ENCODE assay signal across 1 cellular context in the genomic region with DNA sequence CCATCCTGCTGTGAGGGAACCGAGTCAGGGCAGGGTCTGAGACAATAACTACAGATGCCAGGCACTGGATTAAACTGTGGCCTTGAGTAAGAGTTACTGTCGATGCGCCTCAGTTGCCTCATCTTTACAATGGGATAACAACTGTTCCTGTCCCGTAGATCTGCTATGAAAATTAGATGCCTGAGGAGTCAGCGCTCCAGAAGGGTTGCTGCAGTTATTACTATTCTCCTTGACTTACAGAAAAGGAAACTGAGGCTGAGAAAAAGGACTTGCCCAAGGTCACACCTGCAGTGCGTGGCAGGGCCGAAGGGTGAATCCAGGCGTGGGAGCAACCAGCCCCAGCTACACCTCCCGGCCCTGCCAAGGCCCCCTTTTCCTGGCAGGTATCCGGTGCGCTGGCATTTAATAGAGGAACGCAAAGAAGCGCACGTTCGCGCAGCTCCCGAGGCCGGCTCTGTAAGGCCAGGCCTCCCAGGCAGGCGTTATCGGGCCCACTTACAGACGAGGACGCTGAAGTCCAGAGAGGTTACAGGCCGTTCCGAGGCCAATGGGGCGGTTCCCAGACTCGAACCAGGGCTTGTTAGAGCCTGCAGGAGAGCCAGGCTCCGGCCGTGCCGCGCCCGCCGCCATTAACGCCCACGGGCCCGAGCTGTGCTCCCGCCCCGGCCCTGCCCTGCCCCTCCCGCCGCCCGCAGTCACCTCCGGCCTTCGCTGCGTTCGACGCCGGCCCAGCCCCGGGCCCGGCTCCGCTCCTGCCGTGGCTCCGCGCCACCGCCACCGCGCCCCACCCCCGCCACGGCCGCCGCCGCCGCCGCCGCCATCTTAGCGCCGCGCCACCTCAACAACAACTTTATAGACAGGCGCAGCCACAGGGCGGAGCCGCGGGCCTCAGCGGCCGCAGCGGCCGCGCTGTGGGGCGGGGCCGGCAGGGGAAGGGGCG.
TF ChIP-seq lines count a peak whose summit lies in the region.

TSS of gene C11orf68 (minus strand) at position 852 of the 940 bp plus-strand sequence. CDS start at position 821, 31 bp downstream.

TF ChIP-seq in HepG2, 621 proteins besides CTCF, POLR2A, EP300 and RAD21 (continued from another document):
- TF ChIP-seq ZNF605 (CRISPR knock-in tag; IDR thresholded peaks at IDR 0.05) (no peak), ARHGAP35 (CRISPR knock-in tag; IDR thresholded peaks at IDR 0.05; ENCODE audit: borderline replicate concordance) (0 out of 2 replicates have a peak, but pooled peaks have one; percentile 51), ZNF34 (CRISPR knock-in tag; IDR thresholded peaks at IDR 0.05; ENCODE audit: borderline replicate concordance) (0 out of 2 replicates have a peak, but pooled peaks have one; percentile 8)
- TF ChIP-seq, protein P1, sequence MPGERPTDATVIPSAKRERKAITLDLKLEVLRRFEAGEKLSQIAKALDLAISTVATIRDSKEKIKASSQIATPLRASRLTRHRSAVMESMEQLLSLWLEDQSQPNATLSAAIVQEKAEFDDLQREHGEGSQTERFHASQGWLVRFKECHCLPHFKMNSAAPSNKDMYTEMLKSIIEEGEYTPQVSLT (CRISPR knock-in tag; IDR thresholded peaks at IDR 0.05; ENCODE audit: borderline replicate concordance, low read depth), result no peak
- TF ChIP-seq, protein P2, sequence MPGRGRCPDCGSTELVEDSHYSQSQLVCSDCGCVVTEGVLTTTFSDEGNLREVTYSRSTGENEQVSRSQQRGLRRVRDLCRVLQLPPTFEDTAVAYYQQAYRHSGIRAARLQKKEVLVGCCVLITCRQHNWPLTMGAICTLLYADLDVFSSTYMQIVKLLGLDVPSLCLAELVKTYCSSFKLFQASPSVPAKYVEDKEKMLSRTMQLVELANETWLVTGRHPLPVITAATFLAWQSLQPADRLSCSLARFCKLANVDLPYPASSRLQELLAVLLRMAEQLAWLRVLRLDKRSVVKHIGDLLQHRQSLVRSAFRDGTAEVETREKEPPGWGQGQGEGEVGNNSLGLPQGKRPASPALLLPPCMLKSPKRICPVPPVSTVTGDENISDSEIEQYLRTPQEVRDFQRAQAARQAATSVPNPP (CRISPR knock-in tag; IDR thresholded peaks at IDR 0.05), result no peak
